Comparison of ENCODE assay signal across 19 cellular contexts in genomic region chr5:40447438-40447837, GRCh38.
DNase-seq lines count a peak whose midpoint lies in the region; ATAC-seq, FAIRE-seq and TF ChIP-seq lines count a peak whose summit lies in the region.
"Had no signal": no experiment of that assay in that cellular context is flagged by ENCODE, and none has a peak within 500 bp of the region (broad histone marks: within the 10 kb centered on the region; RNA-seq: fewer than 3 reads in every experiment).

No MANE protein-coding gene starts in this region.

- H3K9me3 ChIP-seq in A549 (peaks cover 4% of the 10 kb centered on the region; the same call in 1 of the 3 replicates), endothelial cell of umbilical vein (replicated peaks; ENCODE audit: control insufficient read depth, insufficient read depth, low read length) (no peaks in the 10 kb centered on the region), hepatocyte (ENCODE audit: low read depth) (no peaks in the 10 kb centered on the region)
- H3K9me3 ChIP-seq: ascending aorta, testis, uterus had no signal

- no peaks in the 10 kb centered on the region for H4K20me1 ChIP-seq in endothelial cell of umbilical vein (replicated peaks; ENCODE audit: control insufficient read depth, extremely low read depth, insufficient read depth, low read length)
- no peaks in the 10 kb centered on the region for H4K20me1 ChIP-seq in hepatocyte (ENCODE audit: insufficient read depth, poor library complexity, severe bottlenecking)

- intact Hi-C loops in endothelial cell of umbilical vein (cut with micrococcal nuclease), result no loop called here

- no peaks in the 10 kb centered on the region for H3K36me3 ChIP-seq in endothelial cell of umbilical vein (ENCODE audit: control insufficient read depth in 2 of 2, extremely low read depth in 1 of 2, insufficient read depth in 2 of 2, low read length in 2 of 2)
- H3K36me3 ChIP-seq in hepatocyte (replicated peaks; ENCODE audit: insufficient read depth, low read depth), result no peaks in the 10 kb centered on the region
- H3K36me3 ChIP-seq: ascending aorta, esophagus muscularis mucosa, heart left ventricle, uterus had no signal

- H3K79me2 ChIP-seq in endothelial cell of umbilical vein (ENCODE audit: control insufficient read depth, insufficient read depth, low read length) (no peaks in the 10 kb centered on the region), hepatocyte (no peaks in the 10 kb centered on the region)

- WGBS in A549 (ENCODE audit: missing lambda C conversion rate), result 2% methylated on average over 1 of the region's 1 CpG
- 41% methylated on average over 1 of the region's 1 CpG for WGBS in hepatocyte (ENCODE audit: low lambda C conversion rate, missing lambda C conversion rate)

- CTCF ChIA-PET in A549 (lab: Yijun Ruan, JAX), result interaction anchor here (0.6 kb wide), 1 partner anchor 108 kb away, joined by 3 read pairs; no protein-coding TSS in a partner anchor
- CTCF ChIA-PET in endothelial cell of umbilical vein (lab: Charles Lee), result interaction anchor here (1.0 kb wide), 1 partner anchor 15 kb away, joined by 3 read pairs; no protein-coding TSS in a partner anchor

- H3K4me3 ChIP-seq in A549 (no peak overlapping the region), NB4 (ENCODE audit: low read depth, low read length) (no peak overlapping the region), endothelial cell of umbilical vein (replicated peaks in 1 of 3; ENCODE audit: insufficient read depth in 1 of 3, low read depth in 1 of 3, low read length in 3 of 3) (no peak overlapping the region), hepatocyte (no peak overlapping the region)
- H3K4me3 ChIP-seq: ascending aorta, esophagus muscularis mucosa, heart left ventricle, testis, uterus had no signal

- ATAC-seq in A549 (peak; percentile 39 to 42; a peak in 1 of 6 replicates), HG02973 (IDR thresholded peaks at IDR 0.05; ENCODE audit: unreplicated experiment) (no peak)
- ATAC-seq: heart left ventricle had no signal

- no TSS peak for BruUV-seq in endothelial cell of umbilical vein (replicated peaks; lab: Mats Ljungman, UMichigan)

- FAIRE-seq in A549 (lab: Jason Lieb, UNC) (no peak), endothelial cell of umbilical vein (lab: Jason Lieb, UNC) (peak; percentile 53)

- H2AFZ ChIP-seq in endothelial cell of umbilical vein (ENCODE audit: low read depth, low read length), result no peak overlapping the region
- no peak overlapping the region for H2AFZ ChIP-seq in hepatocyte

- DNase-seq in A549 (ENCODE audit: low read depth in 1 of 2, low spot score in 1 of 2), result no peak
- DNase-seq in NB4 (ENCODE audit: low read depth), result peak; percentile 39
- DNase-seq in endothelial cell of umbilical vein (ENCODE audit: low read depth, low spot score), result no peak
- no peak for DNase-seq in hepatocyte (ENCODE audit: low spot score)
- DNase-seq in NCI-H748 treated with DMSO at 0.1 percent for 48 hours (lab: John Stamatoyannopoulos, UW), result no peak
- DNase-seq in GF-D8 (lab: John Stamatoyannopoulos, UW), result no peak
- DNase-seq in activated CD4-positive, CD25-positive, alpha-beta regulatory T cell treated with anti-CD3 and anti-CD28 coated beads, Interleukin-2, amount 50 U/mL, for 72 hours, result no peak
- DNase-seq: heart left ventricle; left colon; naive thymus-derived CD4-positive, alpha-beta T cell; NCI-H1417; retina; stimulated activated CD4-positive, alpha-beta T cell treated with anti-CD3 and anti-CD28 coated beads, Interleukin-4, amount 100 ng/mL, for 4 hours; stimulated activated naive CD4-positive, alpha-beta T cell; testis; uterus had no signal

- H3K9me1 ChIP-seq in endothelial cell of umbilical vein (replicated peaks; ENCODE audit: control insufficient read depth, extremely low read depth, insufficient read depth, low read length), result no peaks in the 10 kb centered on the region

- H3K27ac ChIP-seq in A549, result peak overlapping the region in 1 of 2 experiments; percentile 31; a peak in 1 of 6 replicates
- H3K27ac ChIP-seq in endothelial cell of umbilical vein (ENCODE audit: insufficient read depth, low read depth, low read length), result no peak overlapping the region
- peak overlapping the region; percentile 42 for H3K27ac ChIP-seq in hepatocyte
- H3K27ac ChIP-seq: ascending aorta, esophagus muscularis mucosa, heart left ventricle, testis, uterus had no signal

- no peaks in the 10 kb centered on the region for H3K9me2 ChIP-seq in hepatocyte (replicated peaks; ENCODE audit: insufficient read depth)

- H3K4me1 ChIP-seq in A549 (peaks cover 12% of the 10 kb centered on the region), endothelial cell of umbilical vein (ENCODE audit: control insufficient read depth, extremely low read depth, insufficient read depth, low read length) (no peaks in the 10 kb centered on the region), hepatocyte (ENCODE audit: insufficient read depth) (no peaks in the 10 kb centered on the region)
- H3K4me1 ChIP-seq: ascending aorta, esophagus muscularis mucosa, testis, uterus had no signal

- TF ChIP-seq RAD21 in A549 (conservative IDR thresholded peaks at IDR 0.05 in 1 of 2, IDR thresholded peaks at IDR 0.05 in 1 of 2), result no peak

- H3K27me3 ChIP-seq in endothelial cell of umbilical vein (ENCODE audit: control insufficient read depth in 2 of 2, insufficient read depth in 2 of 2, low read length in 2 of 2) (no peaks in the 10 kb centered on the region), hepatocyte (no peaks in the 10 kb centered on the region)
- H3K27me3 ChIP-seq: ascending aorta, esophagus muscularis mucosa, heart left ventricle, testis, uterus had no signal

- H3K4me2 ChIP-seq in A549 (peak overlapping the region; percentile 53), endothelial cell of umbilical vein (ENCODE audit: insufficient read depth, low read length) (no peak overlapping the region), hepatocyte (no peak overlapping the region)

- TF ChIP-seq POLR2A in A549 (IDR thresholded peaks at IDR 0.05; ENCODE audit: low read length), result no peak
- TF ChIP-seq POLR2A in NB4 (IDR thresholded peaks at IDR 0.05; ENCODE audit: extremely low read depth, insufficient read length), result no peak
- TF ChIP-seq POLR2A in endothelial cell of umbilical vein (IDR thresholded peaks at IDR 0.05; ENCODE audit: low read depth, low read length), result no peak

- TF ChIP-seq CTCF in A549 (IDR thresholded peaks at IDR 0.05), result no peak
- TF ChIP-seq CTCF in NB4 (IDR thresholded peaks at IDR 0.05; ENCODE audit: low read depth, low read length), result no peak
- TF ChIP-seq CTCF in endothelial cell of umbilical vein (IDR thresholded peaks at IDR 0.05; ENCODE audit: extremely low read depth in 1 of 2, insufficient read depth in 1 of 2, low read depth in 1 of 2, low read length in 2 of 2), result no peak
- no peak for TF ChIP-seq CTCF in hepatocyte (IDR thresholded peaks at IDR 0.05; ENCODE audit: poor library complexity)

- no peak for TF ChIP-seq EP300 in A549 (IDR thresholded peaks at IDR 0.05)

- dilution Hi-C loops in endothelial cell of umbilical vein (cut with MboI; ENCODE audit: extremely low pct_ligation_motif_present, low sequenced_read_pairs), result no loop called here

- no peak overlapping the region for H3K9ac ChIP-seq in endothelial cell of umbilical vein (replicated peaks; ENCODE audit: extremely low read depth, insufficient read depth, low read length)

- POLR2A ChIA-PET in A549 (lab: Yijun Ruan, JAX) (no interaction called here), endothelial cell of umbilical vein (lab: Charles Lee) (no interaction called here)

TF ChIP-seq in A549, 52 proteins besides CTCF, POLR2A, EP300 and RAD21 (continues in another document):
- TF ChIP-seq MAX (IDR thresholded peaks at IDR 0.05) (no peak), RARB (CRISPR knock-in tag; IDR thresholded peaks at IDR 0.05) (no peak), FOSB (CRISPR knock-in tag; IDR thresholded peaks at IDR 0.05) (no peak), KDM1A (IDR thresholded peaks at IDR 0.05; ENCODE audit: low read depth) (no peak), HOXB13 (CRISPR knock-in tag; IDR thresholded peaks at IDR 0.05; ENCODE audit: low read depth) (no peak), HES2 (IDR thresholded peaks at IDR 0.05) (no peak), HOXA7 (CRISPR knock-in tag; IDR thresholded peaks at IDR 0.05) (no peak), JUNB (IDR thresholded peaks at IDR 0.05) (no peak)

TF ChIP-seq in endothelial cell of umbilical vein, 7 proteins besides CTCF, POLR2A, EP300 and RAD21:
- TF ChIP-seq POLR2AphosphoS5 (IDR thresholded peaks at IDR 0.05; ENCODE audit: insufficient read depth, low read depth, low read length), result no peak
- TF ChIP-seq JUN (IDR thresholded peaks at IDR 0.05; ENCODE audit: borderline replicate concordance, insufficient read depth, insufficient read length, low read depth), result no peak
- no peak for TF ChIP-seq FOS (IDR thresholded peaks at IDR 0.05; ENCODE audit: borderline replicate concordance, insufficient read depth, low read length)
- TF ChIP-seq GATA2 (IDR thresholded peaks at IDR 0.05; ENCODE audit: insufficient read depth, insufficient read length, low read depth, low read length), result no peak
- no peak for TF ChIP-seq MAX (IDR thresholded peaks at IDR 0.05; ENCODE audit: insufficient read depth, insufficient read length)
- no peak for TF ChIP-seq MYC (IDR thresholded peaks at IDR 0.05; ENCODE audit: low read depth, low read length)
- TF ChIP-seq EZH2 (IDR thresholded peaks at IDR 0.05; ENCODE audit: borderline replicate concordance, low read depth, low read length, severe bottlenecking), result no peak
